ENCODE assay signal across 8 cellular contexts in genomic region chr20:62121776-62122658, GRCh38. TPM values are rescaled to one million over a fixed set of nuclear protein-coding genes. Genes with fewer than 3 reads are reported as not detected.
DNase-seq lines count a peak whose midpoint lies in the region; FAIRE-seq and TF ChIP-seq lines count a peak whose summit lies in the region.

Gene LSM14B, plus strand, starts transcription at chr20:62122475. Its CDS starts 192 bp downstream, at chr20:62122667.

- H3K27me3 ChIP-seq in neutrophil = peaks cover 49% of the 10 kb centered on the region

- peak within 1 kb of the TSS; percentile 87 for H3K27ac Mint-ChIP-seq in HFFc6
- peak within 1 kb of the TSS; percentile 92 for H3K27ac Mint-ChIP-seq in activated naive CD4-positive, alpha-beta T cell treated with anti-CD3 and anti-CD28 coated beads for 36 hours

- no peak for FAIRE-seq in frontal cortex (lab: Jason Lieb, UNC)

- peaks cover 5% of the 10 kb centered on the region for H3K36me3 Mint-ChIP-seq in HFFc6 (ENCODE audit: low read depth)
- H3K36me3 Mint-ChIP-seq in activated naive CD4-positive, alpha-beta T cell treated with anti-CD3 and anti-CD28 coated beads for 36 hours (ENCODE audit: low read depth) = peaks cover 21% of the 10 kb centered on the region

- peak within 1 kb of the TSS; percentile 89 for H3K4me3 Mint-ChIP-seq in HFFc6
- H3K4me3 Mint-ChIP-seq in activated naive CD4-positive, alpha-beta T cell treated with anti-CD3 and anti-CD28 coated beads for 36 hours = peak within 1 kb of the TSS; percentile 87

- intact Hi-C loops in activated naive CD4-positive, alpha-beta T cell treated with anti-CD3 and anti-CD28 coated beads for 36 hours (cut with micrococcal nuclease) = loop anchor here (1.0 to 5.0 kb wide), 8 partner anchors 21 to 500 kb away; partner anchors contain the start of genes ADRM1, OSBPL2, PSMA7 and RPS21

- H3K4me1 Mint-ChIP-seq in HFFc6 (ENCODE audit: low read depth) = peaks cover 20% of the 10 kb centered on the region
- peaks cover 54% of the 10 kb centered on the region for H3K4me1 Mint-ChIP-seq in activated naive CD4-positive, alpha-beta T cell treated with anti-CD3 and anti-CD28 coated beads for 36 hours (ENCODE audit: low read depth)

- no peaks in the 10 kb centered on the region for H3K9me3 ChIP-seq in neutrophil

- H3K27ac ChIP-seq in neutrophil = peak within 1 kb of the TSS; percentile 85

- H3K4me1 ChIP-seq in neutrophil (ENCODE audit: control insufficient read depth in 1 of 2, insufficient read depth in 1 of 2, low read depth in 1 of 2, low read length in 1 of 2) = peaks cover 20 to 22% of the 10 kb centered on the region in 2 experiments

- H3K36me3 ChIP-seq in neutrophil = peaks cover 28% of the 10 kb centered on the region

- H3K4me3 ChIP-seq in NB4 (ENCODE audit: low read depth, low read length) (peak within 1 kb of the TSS; percentile 78), neutrophil (ENCODE audit: low read depth in 1 of 2, low read length in 1 of 2) (peak within 1 kb of the TSS; percentile 81 to 91)

- CTCF ChIA-PET in activated naive CD4-positive, alpha-beta T cell treated with anti-CD3 and anti-CD28 coated beads for 36 hours (lab: Charles Lee) = interaction anchor here (0.8 to 1.3 kb wide), 5 partner anchors 12 to 53 kb away, joined by 3 read pairs; no protein-coding TSS in a partner anchor

- H3K9me3 Mint-ChIP-seq in HFFc6 = no peaks in the 10 kb centered on the region
- peaks cover 5% of the 10 kb centered on the region for H3K9me3 Mint-ChIP-seq in activated naive CD4-positive, alpha-beta T cell treated with anti-CD3 and anti-CD28 coated beads for 36 hours

- TF ChIP-seq POLR2A in NB4 (IDR thresholded peaks at IDR 0.05; ENCODE audit: extremely low read depth, insufficient read length) = peak; percentile 41

- DNase-seq in GM04504 (ENCODE audit: low read depth) (peak; percentile 93), HFFc6 (peak; percentile 90), NB4 (ENCODE audit: low read depth) (peak; percentile 98), SK-N-DZ (ENCODE audit: low spot score) (peak; percentile 97), frontal cortex (ENCODE audit: low spot score in 2 of 2) (peak; percentile 99 to 100)
- peak; percentile 95 for DNase-seq in activated naive CD4-positive, alpha-beta T cell treated with anti-CD3 and anti-CD28 coated beads for 36 hours

- peaks cover 20% of the 10 kb centered on the region for H3K27me3 Mint-ChIP-seq in HFFc6 (ENCODE audit: insufficient read depth)
- no peaks in the 10 kb centered on the region for H3K27me3 Mint-ChIP-seq in activated naive CD4-positive, alpha-beta T cell treated with anti-CD3 and anti-CD28 coated beads for 36 hours (ENCODE audit: low read depth)

- TF ChIP-seq CTCF in HFFc6 (IDR thresholded peaks at IDR 0.05) (0 out of 2 replicates have a peak, but pooled peaks have one; percentile 10), NB4 (IDR thresholded peaks at IDR 0.05; ENCODE audit: low read depth, low read length) (no peak), neutrophil (IDR thresholded peaks at IDR 0.05) (peak; percentile 38), subcutaneous adipose tissue (IDR thresholded peaks at IDR 0.05; ENCODE audit: low read depth) (no peak)

RNA-seq across cellular contexts. Expression of gene LSM14B, which starts in this region (rescaled TPM):
- total RNA-seq in HFFc6 (2021; fragmentation: NEBNext Ultra II Directional; extraction: Animal tissue kit (Norgen Biotek cat#: 25700)) = 10 to 100 TPM; 40.4 to 42.7 (median 40.9) TPM
- polyA plus RNA-seq in SK-N-DZ (2014; cell fraction: cytosol; rRNA removed) = 118 and 122 TPM in 2 replicates
- polyA plus RNA-seq in SK-N-DZ (2014; cell fraction: nucleus; rRNA removed) = 111 and 131 TPM in 2 replicates
- total RNA-seq in activated naive CD4-positive, alpha-beta T cell treated with anti-CD3 and anti-CD28 coated beads for 36 hours = 10 to 100 TPM; 29.6 to 33.3 TPM
- total RNA-seq in frontal cortex (97.8 TPM), subcutaneous adipose tissue (10 to 100 TPM; 18.3 to 33.0 (median 20.1) TPM)

Comparison
In these comparisons a context has a peak if more than half of its experiments do, and no peak if none do; other contexts are left out.
1. Peak in every context shown above with its lines: DNase-seq, H3K4me3 ChIP-seq and H3K27ac ChIP-seq.
2. CTCF ChIP-seq: peak in HFFc6 (single experiment) and neutrophil (single experiment); none in NB4 (single experiment) and subcutaneous adipose tissue (single experiment).